Comparison of ENCODE assay signal across 25 cellular contexts in the genomic region with DNA sequence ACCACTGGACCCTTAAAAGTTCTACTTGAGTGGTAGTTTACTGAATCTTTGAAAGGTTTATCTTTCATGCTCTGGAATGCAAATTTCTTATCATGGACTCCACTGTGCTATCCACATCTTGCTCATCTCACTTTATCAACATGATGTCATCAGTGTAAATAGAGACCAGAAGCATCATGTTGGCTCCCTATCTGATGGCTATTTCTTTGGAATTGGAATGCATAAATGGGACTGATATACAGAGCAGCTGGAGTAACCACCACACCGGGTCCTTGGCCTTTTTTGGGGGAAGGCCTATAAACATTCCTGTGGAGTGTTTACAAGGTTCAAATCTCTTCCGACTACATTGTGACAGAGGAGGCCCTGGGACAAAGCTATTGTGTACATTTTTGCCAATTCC.
"Had no signal": no experiment of that assay in that cellular context is flagged by ENCODE, and none has a peak within 500 bp of the region (broad histone marks: within the 10 kb centered on the region; RNA-seq: fewer than 3 reads in every experiment).

No MANE protein-coding gene starts in this region.

- H3K4me1 Mint-ChIP-seq: immature natural killer cell; naive thymus-derived CD4-positive, alpha-beta T cell; nephron progenitor cell had no signal

- H3K4me1 ChIP-seq: esophagus muscularis mucosa, gastroesophageal sphincter, left ventricle myocardium inferior, lower lobe of right lung, psoas muscle, right lobe of liver, spleen, tibial nerve, upper lobe of right lung, vagina had no signal

- H3K4me3 Mint-ChIP-seq: immature natural killer cell; memory B cell; naive thymus-derived CD4-positive, alpha-beta T cell; nephron progenitor cell; stimulated activated memory B cell treated with anti-CD40 and anti-IgM and Interleukin-4, amounts not matched to agents 10 μg/mL and 1 μg/mL and 100 μg/mL, for 72 hours; stimulated activated naive CD8-positive, alpha-beta T cell treated with anti-CD3 and anti-CD28 coated beads, Interleukin-15, Interleukin-2, amounts not matched to agents 100 ng/mL and 50 ng/mL, for 24 hours had no signal

- H3K4me3 ChIP-seq: esophagus muscularis mucosa, gastroesophageal sphincter, left ventricle myocardium inferior, lower lobe of right lung, psoas muscle, right lobe of liver, spleen, tibial nerve, upper lobe of right lung, vagina had no signal

- H3K27me3 Mint-ChIP-seq: memory B cell; stimulated activated memory B cell treated with anti-CD40 and anti-IgM and Interleukin-4, amounts not matched to agents 10 μg/mL and 1 μg/mL and 100 μg/mL, for 72 hours; stimulated activated naive CD8-positive, alpha-beta T cell treated with anti-CD3 and anti-CD28 coated beads, Interleukin-15, Interleukin-2, amounts not matched to agents 100 ng/mL and 50 ng/mL, for 24 hours had no signal

- DNase-seq: effector memory CD4-positive, alpha-beta T cell; foreskin fibroblast; immature natural killer cell; left ventricle myocardium inferior; lower lobe of right lung; naive thymus-derived CD4-positive, alpha-beta T cell; nephron progenitor cell; psoas muscle; retina; right lobe of liver; spleen; stimulated activated CD4-positive, alpha-beta T cell treated with anti-CD3 and anti-CD28 coated beads, Interleukin-15, amount 100 ng/mL, for 24 hours; stimulated activated CD4-positive, alpha-beta T cell treated with anti-CD3 and anti-CD28 coated beads, Interleukin-1b, Interleukin-23, amount 100 ng/mL, for 48 hours; stimulated activated CD4-positive, alpha-beta T cell treated with anti-CD3 and anti-CD28 coated beads, Interleukin-4, amount 100 ng/mL, for 24 hours; upper lobe of right lung had no signal

- FAIRE-seq: keratinocyte had no signal

- H3K36me3 Mint-ChIP-seq: immature natural killer cell; memory B cell; naive thymus-derived CD4-positive, alpha-beta T cell; stimulated activated memory B cell treated with anti-CD40 and anti-IgM and Interleukin-4, amounts not matched to agents 10 μg/mL and 1 μg/mL and 100 μg/mL, for 72 hours had no signal

- H3K27ac ChIP-seq: epithelial cell of prostate, esophagus muscularis mucosa, gastroesophageal sphincter, left ventricle myocardium inferior, lower lobe of right lung, neutrophil, psoas muscle, right lobe of liver, spleen, tibial nerve, upper lobe of right lung, vagina had no signal

- H3K9me3 ChIP-seq: esophagus muscularis mucosa, lower lobe of right lung, neutrophil, psoas muscle, right lobe of liver, upper lobe of right lung, vagina had no signal

- H3K9me3 Mint-ChIP-seq: memory B cell; stimulated activated naive CD8-positive, alpha-beta T cell treated with anti-CD3 and anti-CD28 coated beads, Interleukin-15, Interleukin-2, amounts not matched to agents 100 ng/mL and 50 ng/mL, for 24 hours had no signal

- H3K27ac Mint-ChIP-seq: immature natural killer cell; memory B cell; naive thymus-derived CD4-positive, alpha-beta T cell; nephron progenitor cell; stimulated activated memory B cell treated with anti-CD40 and anti-IgM and Interleukin-4, amounts not matched to agents 10 μg/mL and 1 μg/mL and 100 μg/mL, for 72 hours; stimulated activated naive CD8-positive, alpha-beta T cell treated with anti-CD3 and anti-CD28 coated beads, Interleukin-15, Interleukin-2, amounts not matched to agents 100 ng/mL and 50 ng/mL, for 24 hours had no signal

- H3K36me3 ChIP-seq: esophagus muscularis mucosa, gastroesophageal sphincter, left ventricle myocardium inferior, lower lobe of right lung, neutrophil, right lobe of liver, spleen, tibial nerve, upper lobe of right lung, vagina had no signal

- ATAC-seq: gastroesophageal sphincter; lower lobe of right lung; naive thymus-derived CD4-positive, alpha-beta T cell; psoas muscle; stimulated activated memory B cell treated with anti-CD40 and anti-IgM and Interleukin-4, amounts not matched to agents 10 μg/mL and 1 μg/mL and 100 μg/mL, for 72 hours; upper lobe of right lung had no signal

- H3K27me3 ChIP-seq: esophagus muscularis mucosa, gastroesophageal sphincter, neutrophil, right lobe of liver, spleen, tibial nerve, upper lobe of right lung, vagina had no signal
